8 cellular contexts compared by ENCODE assay signal in the genomic region with DNA sequence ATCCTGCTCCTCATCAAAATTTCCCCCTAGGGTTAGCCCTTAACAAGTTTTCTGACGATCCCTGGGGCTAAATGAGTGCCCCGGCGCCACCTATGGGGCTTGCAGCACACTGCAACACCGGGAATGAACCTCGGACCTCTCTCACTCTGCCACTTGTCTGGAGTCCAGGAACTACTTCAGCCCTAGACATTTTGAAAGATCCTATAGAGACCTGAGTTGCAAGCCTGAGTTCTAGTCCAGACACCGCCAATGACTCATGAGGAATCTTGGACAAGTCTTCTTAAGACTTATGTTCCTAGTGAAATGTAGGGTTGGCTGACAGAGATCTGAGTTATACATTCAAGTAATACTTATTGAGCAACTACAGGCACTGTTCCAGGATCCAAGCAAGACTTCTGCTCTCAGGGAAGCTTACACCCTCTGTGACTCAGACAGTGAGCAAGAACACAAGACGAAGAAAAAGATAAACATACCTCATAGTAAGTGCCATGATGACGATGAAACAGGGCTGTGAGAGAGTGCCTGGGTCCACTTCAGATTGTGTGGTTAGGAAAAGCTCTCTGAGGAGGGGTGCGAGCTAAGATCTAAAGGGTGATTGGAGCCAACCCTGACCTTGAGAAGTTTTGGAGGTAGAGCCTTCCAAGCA. TPM values are rescaled to one million over a fixed set of nuclear protein-coding genes. Genes with fewer than 3 reads are reported as not detected.
DNase-seq lines count a peak whose midpoint lies in the region; ATAC-seq and TF ChIP-seq lines count a peak whose summit lies in the region.

No MANE protein-coding gene starts in this region.

- DNase-seq in Right ventricle myocardium inferior (ENCODE audit: missing footprints) (no peak), cardiac septum (ENCODE audit: low spot score) (no peak), HFFc6 (peak; percentile 100), NB4 (ENCODE audit: low read depth) (peak; percentile 48), foreskin melanocyte (peak; percentile 20), renal cortical epithelial cell (ENCODE audit: low read depth) (peak; percentile 100), DMS153 treated with DMSO at 0.1 percent for 48 hours (lab: John Stamatoyannopoulos, UW; ENCODE audit: unreplicated experiment) (no peak)
- DNase-seq in activated CD4-positive, alpha-beta memory T cell treated with anti-CD3 and anti-CD28 coated beads, Interleukin-2, amount 10 ng/mL, durations not matched to agents 7 days and 5 days, result peak; percentile 52

- no peak overlapping the region for H3K4me3 ChIP-seq in NB4 (ENCODE audit: low read depth, low read length)

- H3K4me3 Mint-ChIP-seq in HFFc6, result peak overlapping the region; percentile 74
- no peak overlapping the region for H3K4me3 Mint-ChIP-seq in activated CD4-positive, alpha-beta memory T cell treated with anti-CD3 and anti-CD28 coated beads, Interleukin-2, amount 10 ng/mL, durations not matched to agents 7 days and 5 days

- no peaks in the 10 kb centered on the region for H3K9me3 Mint-ChIP-seq in HFFc6
- no peaks in the 10 kb centered on the region for H3K9me3 Mint-ChIP-seq in activated CD4-positive, alpha-beta memory T cell treated with anti-CD3 and anti-CD28 coated beads, Interleukin-2, amount 10 ng/mL, durations not matched to agents 7 days and 5 days

- intact Hi-C loops in Right ventricle myocardium inferior (cut with DNase I) (no loop called here), cardiac septum (cut with DNase I) (loop anchor here (10.0 kb wide), 1 partner anchor 201 kb away; no protein-coding TSS in a partner anchor)

- TF ChIP-seq POLR2A in NB4 (IDR thresholded peaks at IDR 0.05; ENCODE audit: extremely low read depth, insufficient read length), result no peak

- CTCF ChIA-PET in activated CD4-positive, alpha-beta memory T cell treated with anti-CD3 and anti-CD28 coated beads, Interleukin-2, amount 10 ng/mL, durations not matched to agents 7 days and 5 days (lab: Charles Lee), result interaction anchor here (0.6 to 1.0 kb wide), 3 partner anchors 29 to 1223 kb away, joined by 3 read pairs; no protein-coding TSS in a partner anchor

- ATAC-seq in Right ventricle myocardium inferior, result peak; percentile 80

- peak; percentile 88 for TF ChIP-seq CTCF in HFFc6 (IDR thresholded peaks at IDR 0.05)
- peak; percentile 79 for TF ChIP-seq CTCF in NB4 (IDR thresholded peaks at IDR 0.05; ENCODE audit: low read depth, low read length)

- H3K36me3 Mint-ChIP-seq in HFFc6 (ENCODE audit: low read depth), result no peaks in the 10 kb centered on the region
- H3K36me3 Mint-ChIP-seq in activated CD4-positive, alpha-beta memory T cell treated with anti-CD3 and anti-CD28 coated beads, Interleukin-2, amount 10 ng/mL, durations not matched to agents 7 days and 5 days (ENCODE audit: low read depth), result no peaks in the 10 kb centered on the region

- POLR2A ChIA-PET in activated CD4-positive, alpha-beta memory T cell treated with anti-CD3 and anti-CD28 coated beads, Interleukin-2, amount 10 ng/mL, durations not matched to agents 7 days and 5 days (lab: Charles Lee), result no interaction called here

- no peaks in the 10 kb centered on the region for H3K27me3 Mint-ChIP-seq in HFFc6 (ENCODE audit: insufficient read depth)
- peaks cover 25% of the 10 kb centered on the region for H3K27me3 Mint-ChIP-seq in activated CD4-positive, alpha-beta memory T cell treated with anti-CD3 and anti-CD28 coated beads, Interleukin-2, amount 10 ng/mL, durations not matched to agents 7 days and 5 days

- H3K27ac Mint-ChIP-seq in HFFc6, result peak overlapping the region; percentile 95
- no peak overlapping the region for H3K27ac Mint-ChIP-seq in activated CD4-positive, alpha-beta memory T cell treated with anti-CD3 and anti-CD28 coated beads, Interleukin-2, amount 10 ng/mL, durations not matched to agents 7 days and 5 days

- peaks cover 45% of the 10 kb centered on the region for H3K4me1 Mint-ChIP-seq in HFFc6 (ENCODE audit: low read depth)
- no peaks in the 10 kb centered on the region for H3K4me1 Mint-ChIP-seq in activated CD4-positive, alpha-beta memory T cell treated with anti-CD3 and anti-CD28 coated beads, Interleukin-2, amount 10 ng/mL, durations not matched to agents 7 days and 5 days

RNA-seq across cellular contexts. Expression of gene STK33, which starts 10.2 kb away (rescaled TPM):
- total RNA-seq in Right ventricle myocardium inferior (23.9 TPM), cardiac septum (24.8 TPM), renal cortical epithelial cell (15.3 and 24.2 TPM in 2 replicates)
- total RNA-seq in HFFc6 (2021; fragmentation: NEBNext Ultra II Directional; extraction: Animal tissue kit (Norgen Biotek cat#: 25700)), result 1 to 10 TPM in 4 of 6 experiments, under 1 TPM in 1, not detected in 1; 0.73 to 4.0 (median 3.8) TPM
- under 1 TPM; 0.18 to 0.71 TPM for total RNA-seq in activated CD4-positive, alpha-beta memory T cell treated with anti-CD3 and anti-CD28 coated beads, Interleukin-2, amount 10 ng/mL, durations not matched to agents 7 days and 5 days

Comparison
In these comparisons a context has a peak if more than half of its experiments do, and no peak if none do; other contexts are left out.
1. DNase-seq: peak in HFFc6 (single experiment), NB4 (single experiment), activated CD4-positive, alpha-beta memory T cell treated with anti-CD3 and anti-CD28 coated beads, Interleukin-2, amount 10 ng/mL, durations not matched to agents 7 days and 5 days (single experiment), foreskin melanocyte (single experiment) and renal cortical epithelial cell (single experiment); none in Right ventricle myocardium inferior (single experiment), cardiac septum (single experiment) and DMS153 treated with DMSO at 0.1 percent for 48 hours (single experiment).